In the genomic region with DNA sequence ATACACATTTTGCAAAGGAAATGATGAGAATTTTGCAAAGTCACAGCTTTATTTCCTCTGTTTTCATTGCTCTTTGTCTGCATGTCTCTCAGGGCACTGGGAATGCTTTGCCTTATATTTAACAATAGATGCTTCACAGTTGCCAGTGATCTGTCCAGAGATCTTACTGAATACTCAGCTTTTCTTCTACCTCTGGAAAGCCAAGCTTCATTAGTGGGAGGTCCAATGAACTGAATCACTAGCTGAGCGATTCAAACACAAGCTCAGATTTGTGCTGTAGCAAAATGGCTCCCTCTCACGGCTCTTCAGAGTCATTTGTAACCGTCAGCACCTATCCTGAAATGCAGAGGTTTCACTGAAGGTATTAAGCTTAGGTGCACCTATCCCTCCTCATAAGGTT, we compare ENCODE assay signal across 10 cellular contexts.
A peak's percentile ranks its signal among the peaks of the same experiment; 100 is the strongest.
DNase-seq lines count a peak whose midpoint lies in the region; ATAC-seq and TF ChIP-seq lines count a peak whose summit lies in the region.
"Had no signal": no experiment of that assay in that cellular context is flagged by ENCODE, and none has a peak within 500 bp of the region (broad histone marks: within the 10 kb centered on the region; RNA-seq: fewer than 3 reads in every experiment).

No MANE protein-coding gene starts in this region.

- H3K9me3 ChIP-seq in cardiac muscle cell (ENCODE audit: low read depth) (no peaks in the 10 kb centered on the region), left ventricle myocardium inferior (replicated peaks) (no peaks in the 10 kb centered on the region), upper lobe of right lung (no peaks in the 10 kb centered on the region)
- H3K9me3 ChIP-seq: thyroid gland had no signal

- TF ChIP-seq CTCF in cardiac muscle cell (IDR thresholded peaks at IDR 0.05; ENCODE audit: low read depth, low read length) (peak; percentile 52), VCaP (conservative IDR thresholded peaks at IDR 0.05) (peak; percentile 30), left ventricle myocardium inferior (IDR thresholded peaks at IDR 0.05; ENCODE audit: borderline replicate concordance) (peak; percentile 42), upper lobe of right lung (IDR thresholded peaks at IDR 0.05) (peak; percentile 11)

- intact Hi-C loops in Right ventricle myocardium inferior (cut with DNase I) (no loop called here), left ventricle myocardium inferior (cut with micrococcal nuclease) (no loop called here), upper lobe of right lung (cut with DNase I) (no loop called here)

- DNase-seq in cardiac muscle cell (ENCODE audit: low read depth in 1 of 2, low spot score in 1 of 2) (peak; percentile 28 to 73), Right ventricle myocardium inferior (ENCODE audit: missing footprints) (no peak), left ventricle myocardium inferior (no peak), upper lobe of right lung (no peak), cerebellum (ENCODE audit: low spot score) (no peak)
- no peak for DNase-seq in activated CD4-positive, CD25-positive, alpha-beta regulatory T cell (lab: John Stamatoyannopoulos, UW)
- DNase-seq: CD4-positive, alpha-beta T cell had no signal

- H3K36me3 ChIP-seq in cardiac muscle cell (no peaks in the 10 kb centered on the region), left ventricle myocardium inferior (no peaks in the 10 kb centered on the region), upper lobe of right lung (no peaks in the 10 kb centered on the region)
- H3K36me3 ChIP-seq: thyroid gland had no signal

- no peak overlapping the region for H3K4me3 ChIP-seq in cardiac muscle cell
- no peak overlapping the region for H3K4me3 ChIP-seq in left ventricle myocardium inferior
- no peak overlapping the region for H3K4me3 ChIP-seq in upper lobe of right lung
- H3K4me3 ChIP-seq: thyroid gland had no signal

- H3K27ac ChIP-seq in cardiac muscle cell (no peak overlapping the region), VCaP (no peak overlapping the region), left ventricle myocardium inferior (replicated peaks) (no peak overlapping the region), upper lobe of right lung (no peak overlapping the region)

- no peak for ATAC-seq in Right ventricle myocardium inferior
- no peak for ATAC-seq in upper lobe of right lung
- no peak for ATAC-seq in HG03378 (IDR thresholded peaks at IDR 0.05; ENCODE audit: unreplicated experiment)

- H3K27me3 ChIP-seq in cardiac muscle cell (no peaks in the 10 kb centered on the region), left ventricle myocardium inferior (ENCODE audit: low read depth) (no peaks in the 10 kb centered on the region), upper lobe of right lung (no peaks in the 10 kb centered on the region)
- H3K27me3 ChIP-seq: thyroid gland had no signal

- H3K4me1 ChIP-seq in cardiac muscle cell (ENCODE audit: low read depth) (no peaks in the 10 kb centered on the region), left ventricle myocardium inferior (peaks cover 30% of the 10 kb centered on the region), upper lobe of right lung (peaks cover 5% of the 10 kb centered on the region)

Comparison
In these comparisons a context has a peak if more than half of its experiments do, and no peak if none do; other contexts are left out.
1. DNase-seq: peak in cardiac muscle cell (2 of 2); none in Right ventricle myocardium inferior (single experiment), left ventricle myocardium inferior (single experiment), upper lobe of right lung (single experiment), cerebellum (single experiment) and activated CD4-positive, CD25-positive, alpha-beta regulatory T cell (0 of 4).
2. Peak in every context shown above with its lines, with median percentiles within 50 percentile points of each other: CTCF ChIP-seq.